ENCODE assay signal across 11 cellular contexts in genomic region chr1:94980049-94980908, GRCh38. TPM values are rescaled to one million over a fixed set of nuclear protein-coding genes. Genes with fewer than 3 reads are reported as not detected.
DNase-seq lines count a peak whose midpoint lies in the region; ATAC-seq and TF ChIP-seq lines count a peak whose summit lies in the region.
"Had no signal": no experiment of that assay in that cellular context is flagged by ENCODE, and none has a peak within 500 bp of the region (broad histone marks: within the 10 kb centered on the region; RNA-seq: fewer than 3 reads in every experiment).

No MANE protein-coding gene starts in this region.

- DNase-seq in AG04450 (ENCODE audit: low read depth, low spot score) (no peak), heart right ventricle (no peak), osteocyte (ENCODE audit: extremely low spot score, unreplicated experiment) (no peak), PC-9 (no peak), AG08395 (ENCODE audit: low spot score) (no peak), amniotic stem cell (lab: John Stamatoyannopoulos, UW) (no peak)
- DNase-seq in activated naive CD4-positive, alpha-beta T cell (lab: John Stamatoyannopoulos, UW), result no peak
- DNase-seq: activated CD4-positive, alpha-beta T cell treated with anti-CD3 and anti-CD28 coated beads, Interleukin-2, amount 50 U/mL, for 48 hours; activated effector memory CD4-positive, alpha-beta T cell treated with Interleukin-2 at 50 U/mL for 16 hours; DMS79 had no signal

- no TSS peak for BruUV-seq in PC-9 (replicated peaks; lab: Mats Ljungman, UMichigan)

- H4K20me1 ChIP-seq in PC-9 (ENCODE audit: insufficient read depth), result no peaks in the 10 kb centered on the region

- H3K27me3 ChIP-seq in AG04450 (ENCODE audit: control insufficient read depth, insufficient read depth, low read length) (no peaks in the 10 kb centered on the region), heart right ventricle (no peaks in the 10 kb centered on the region), PC-9 (ENCODE audit: insufficient read depth, low read depth) (no peaks in the 10 kb centered on the region)

- no peaks in the 10 kb centered on the region for H3K36me3 Mint-ChIP-seq in osteocyte (ENCODE audit: unreplicated experiment)

- peak; percentile 83 for ATAC-seq in SK-N-SH treated with all-trans-retinoic acid at 6 μM for 48 hours
- peak; percentile 23 to 78 (median 58) for ATAC-seq in heart right ventricle

- peaks cover 23% of the 10 kb centered on the region for H3K4me1 Mint-ChIP-seq in osteocyte (ENCODE audit: unreplicated experiment)

- intact Hi-C loops in heart right ventricle (cut with DNase I), result loop anchor here in 1 of 10 donors (5.0 kb wide), 1 partner anchor 53 kb away; the partner anchor contains the start of gene CNN3
- intact Hi-C loops in PC-9 (cut with micrococcal nuclease; ENCODE audit: unreplicated experiment), result no loop called here

- peak overlapping the region; percentile 50 for H3K27ac Mint-ChIP-seq in osteocyte (ENCODE audit: unreplicated experiment)

- H3K36me3 ChIP-seq in heart right ventricle (no peaks in the 10 kb centered on the region), PC-9 (ENCODE audit: low read depth) (no peaks in the 10 kb centered on the region)

- H3K79me2 ChIP-seq in PC-9 (ENCODE audit: low read depth), result no peaks in the 10 kb centered on the region

- H3K9me2 ChIP-seq in PC-9 (ENCODE audit: insufficient read depth), result no peaks in the 10 kb centered on the region

- peaks cover 6 to 57% (median 30%) of the 10 kb centered on the region in 9 donors for H3K4me1 ChIP-seq in heart right ventricle
- peaks cover 15% of the 10 kb centered on the region for H3K4me1 ChIP-seq in PC-9 (replicated peaks; ENCODE audit: insufficient read depth)

- H3K27me3 Mint-ChIP-seq in osteocyte (ENCODE audit: unreplicated experiment), result no peaks in the 10 kb centered on the region

- no peak overlapping the region for H3K4me3 ChIP-seq in AG04450 (ENCODE audit: low read depth, low read length)
- H3K4me3 ChIP-seq in heart right ventricle, result no peak overlapping the region
- no peak overlapping the region for H3K4me3 ChIP-seq in PC-9

- no peaks in the 10 kb centered on the region for H3F3A ChIP-seq in PC-9 (ENCODE audit: insufficient read depth, low read depth)

- no peak overlapping the region for H3K4me3 Mint-ChIP-seq in osteocyte (ENCODE audit: unreplicated experiment)

- H3K27ac ChIP-seq in AG04450 (ENCODE audit: low read depth, low read length), result peak overlapping the region; percentile 47
- peak overlapping the region; percentile 32 to 80 (median 56) for H3K27ac ChIP-seq in heart right ventricle
- no peak overlapping the region for H3K27ac ChIP-seq in PC-9

- peaks cover 2% of the 10 kb centered on the region; the same call in 1 of the 2 replicates for H3K9me3 ChIP-seq in AG04450 (ENCODE audit: control insufficient read depth, insufficient read depth, low read length)
- H3K9me3 ChIP-seq in heart right ventricle, result no peaks in the 10 kb centered on the region
- no peaks in the 10 kb centered on the region for H3K9me3 ChIP-seq in PC-9 (ENCODE audit: insufficient read depth, low read depth)

- 40 to 41% methylated on average over 4 of the region's 4 CpGs for WGBS in heart right ventricle, 2 donors

- POLR2A ChIA-PET in AG04450 (lab: Yijun Ruan, JAX) (interaction anchor here (0.8 to 1.8 kb wide), 2 partner anchors 43 to 53 kb away, joined by 3 to 6 read pairs; partner anchors contain the start of gene CNN3), PC-9 (lab: Charles Lee; ENCODE audit: unreplicated experiment) (interaction anchor here (0.5 kb wide), 1 partner anchor 9 kb away, joined by 4 read pairs; no protein-coding TSS in a partner anchor)

- TF ChIP-seq CTCF in AG04450 (IDR thresholded peaks at IDR 0.05; ENCODE audit: low read depth, low read length) (no peak), heart right ventricle (IDR thresholded peaks at IDR 0.05) (no peak), osteocyte (IDR thresholded peaks at IDR 0.05) (no peak), PC-9 (conservative IDR thresholded peaks at IDR 0.05) (no peak)

- H3K4me2 ChIP-seq in PC-9, result no peak overlapping the region

- no peak overlapping the region for H2AFZ ChIP-seq in PC-9

- CTCF ChIA-PET in AG04450 (lab: Charles Lee), result interaction anchor here (1.0 to 2.2 kb wide), 2 partner anchors 63 to 126 kb away, joined by 4 to 6 read pairs; no protein-coding TSS in a partner anchor
- CTCF ChIA-PET in PC-9 (lab: Charles Lee), result no interaction called here

- no peaks in the 10 kb centered on the region for H3K9me3 Mint-ChIP-seq in osteocyte (ENCODE audit: unreplicated experiment)

TF ChIP-seq in SK-N-SH treated with all-trans-retinoic acid at 6 μM for 48 hours, 23 proteins besides CTCF, POLR2A, EP300 and RAD21:
- TF ChIP-seq TCF4 (CRISPR knock-in tag; IDR thresholded peaks at IDR 0.05; ENCODE audit: borderline replicate concordance) (peak; percentile 62; the same call in 1 of the 2 replicates), ESRRG (CRISPR knock-in tag; IDR thresholded peaks at IDR 0.05) (no peak)

RNA-seq across cellular contexts. Expression of gene CNN3, which starts 53.4 kb away (rescaled TPM):
- polyA plus RNA-seq in AG04450 (2011; rRNA removed) (374 and 438 TPM in 2 replicates), heart right ventricle (10 to 100 TPM; 28.0 to 58.3 TPM)
- polyA minus RNA-seq in AG04450 (2011; rRNA and poly(A)+ RNA removed), result 307 and 327 TPM in 2 replicates
- total RNA-seq in heart right ventricle (100 to 1,000 TPM in 2 of 10 donors, 10 to 100 TPM in 8; 45.8 to 108 (median 67.2) TPM), osteocyte (223 and 238 TPM in 2 replicates), PC-9 (2021) (125 and 135 TPM in 2 replicates)
